8 cellular contexts compared by ENCODE assay signal in genomic region chr5:173326501-173326960, GRCh38. TPM values are rescaled to one million over a fixed set of nuclear protein-coding genes. Genes with fewer than 3 reads are reported as not detected.
DNase-seq lines count a peak whose midpoint lies in the region; ATAC-seq and TF ChIP-seq lines count a peak whose summit lies in the region.

No MANE protein-coding gene starts in this region.

- H3K9me3 Mint-ChIP-seq in brain (peaks cover 0 to 8% (median 4%) of the 10 kb centered on the region in 5 experiments), nephron (no peaks in the 10 kb centered on the region), immature natural killer cell (no peaks in the 10 kb centered on the region)

- H3K4me3 Mint-ChIP-seq in brain, result peak overlapping the region; percentile 95 to 98 (median 97)
- peak overlapping the region; percentile 88 to 96 (median 93) for H3K4me3 Mint-ChIP-seq in nephron
- no peak overlapping the region for H3K4me3 Mint-ChIP-seq in immature natural killer cell

- H3K27me3 Mint-ChIP-seq in brain (peaks cover 80% of the 10 kb centered on the region), nephron (ENCODE audit: low read depth) (peaks cover 52% of the 10 kb centered on the region), immature natural killer cell (ENCODE audit: low read depth in 3 of 3) (peaks cover 11 to 28% (median 21%) of the 10 kb centered on the region in 3 donors)

- DNase-seq in Daoy (ENCODE audit: low read depth) (peak; percentile 96), LoVo (ENCODE audit: low spot score) (peak; percentile 24), immature natural killer cell (no peak), SKM-1 (lab: John Stamatoyannopoulos, UW; ENCODE audit: unreplicated experiment) (no peak)

- peaks cover 78% of the 10 kb centered on the region for H3K4me1 Mint-ChIP-seq in brain
- peaks cover 65% of the 10 kb centered on the region for H3K4me1 Mint-ChIP-seq in nephron
- H3K4me1 Mint-ChIP-seq in immature natural killer cell, result peaks cover 0 to 4% of the 10 kb centered on the region in 2 donors

- peak overlapping the region in 4 of 5 experiments; percentile 79 to 93 (median 88) for H3K27ac Mint-ChIP-seq in brain
- H3K27ac Mint-ChIP-seq in nephron, result no peak overlapping the region
- no peak overlapping the region for H3K27ac Mint-ChIP-seq in immature natural killer cell

- ATAC-seq in GM21528 (IDR thresholded peaks at IDR 0.05; ENCODE audit: low FRiP score, unreplicated experiment) (no peak), GM19395 (IDR thresholded peaks at IDR 0.05; ENCODE audit: unreplicated experiment) (no peak)

- peaks cover 48% of the 10 kb centered on the region for H3K36me3 Mint-ChIP-seq in brain
- peaks cover 8% of the 10 kb centered on the region for H3K36me3 Mint-ChIP-seq in nephron (ENCODE audit: low read depth)
- H3K36me3 Mint-ChIP-seq in immature natural killer cell, result no peaks in the 10 kb centered on the region

- TF ChIP-seq CTCF in brain (conservative IDR thresholded peaks at IDR 0.05), result no peak
- TF ChIP-seq CTCF in nephron (IDR thresholded peaks at IDR 0.05; ENCODE audit: unreplicated experiment in 3 of 3), result no peak

RNA-seq across cellular contexts. Expression of gene STC2, which starts 1.7 kb away (rescaled TPM):
- total RNA-seq in Daoy (2014; rRNA removed; shearing (Covaris generic)), result 144 and 149 TPM in 2 replicates
- polyA plus RNA-seq in brain (ENCODE audit: insufficient read depth, low read depth, low replicate concordance), result 9.1 TPM
- not detected for polyA plus RNA-seq in immature natural killer cell

Comparison
In these comparisons a context has a peak if more than half of its experiments do, and no peak if none do; other contexts are left out.
1. DNase-seq: peak in Daoy (single experiment) and LoVo (single experiment); none in immature natural killer cell (0 of 3) and SKM-1 (single experiment).
2. H3K27ac Mint-ChIP-seq: peak in brain (4 of 5); none in nephron (0 of 3) and immature natural killer cell (0 of 6).
3. H3K4me3 Mint-ChIP-seq: peak in brain (5 of 5) and nephron (3 of 3); none in immature natural killer cell (0 of 5).
4. RNA of gene STC2, which starts 1.7 kb away (polyA plus RNA-seq): 9.1 TPM in brain (single experiment); not detected in immature natural killer cell; every median in the first group is over 10 times any median in the second.